1 cellular context compared by ENCODE assay signal in genomic region chr4:137609693-137610450, GRCh38.
TF ChIP-seq lines count a peak whose summit lies in the region.

No MANE protein-coding gene starts in this region.

TF ChIP-seq in WTC11, 78 proteins besides CTCF, POLR2A, EP300 and RAD21 (continued from another document):
- TF ChIP-seq CBFB (CRISPR knock-in tag; IDR thresholded peaks at IDR 0.05; ENCODE audit: low read depth) (no peak), EMX1 (CRISPR knock-in tag; IDR thresholded peaks at IDR 0.05) (no peak), GABPB1 (CRISPR knock-in tag; IDR thresholded peaks at IDR 0.05) (no peak), ZNF317 (CRISPR knock-in tag; IDR thresholded peaks at IDR 0.05; ENCODE audit: borderline replicate concordance, low read depth) (no peak), MXD4 (CRISPR knock-in tag; IDR thresholded peaks at IDR 0.05; ENCODE audit: borderline replicate concordance) (no peak)
